In the genomic region with DNA sequence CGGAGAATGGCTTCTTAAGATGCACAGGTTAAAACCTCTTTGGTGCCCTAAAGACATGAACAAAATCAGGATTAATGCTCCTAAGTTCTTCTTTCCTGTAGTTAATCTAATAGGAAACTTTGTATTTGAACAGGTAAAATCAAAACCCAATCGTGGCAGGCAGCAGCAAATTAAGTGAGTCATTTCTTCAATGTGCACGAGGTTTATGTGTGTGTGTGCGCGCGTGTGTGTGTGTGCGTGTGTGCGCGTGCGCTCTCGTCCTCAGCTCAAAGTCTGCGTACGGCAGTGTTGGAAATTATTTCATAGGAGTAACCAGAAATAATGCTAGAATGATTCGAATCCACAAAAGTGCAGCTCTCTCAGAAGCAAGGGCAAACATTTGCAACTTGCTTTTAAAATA, we compare ENCODE assay signal across 9 cellular contexts. TPM values are rescaled to one million over a fixed set of nuclear protein-coding genes. Genes with fewer than 3 reads are reported as not detected.
DNase-seq lines count a peak whose midpoint lies in the region; ATAC-seq and TF ChIP-seq lines count a peak whose summit lies in the region.
"Had no signal": no experiment of that assay in that cellular context is flagged by ENCODE, and none has a peak within 500 bp of the region (broad histone marks: within the 10 kb centered on the region; RNA-seq: fewer than 3 reads in every experiment).

No MANE protein-coding gene starts in this region.

- H3K27ac ChIP-seq in upper lobe of right lung, result no peak overlapping the region

- POLR2A ChIA-PET in T-cell (lab: Charles Lee), result no interaction called here

- DNase-seq in T-helper 1 cell (no peak), T-cell (no peak), head of caudate nucleus (peak in 41 of 42 donors; percentile 17 to 80 (median 59)), upper lobe of right lung (no peak)
- DNase-seq in stimulated activated effector memory CD8-positive, alpha-beta T cell treated with anti-CD3 and anti-CD28 coated beads, Interleukin-12 subunit alpha, Interleukin-12 subunit beta, amount 100 ng/mL, for 72 hours (ENCODE audit: low spot score in 2 of 2), result no peak
- DNase-seq: NCI-H1048 had no signal

- TF ChIP-seq CTCF in upper lobe of right lung (IDR thresholded peaks at IDR 0.05), result no peak

- H3K4me1 Mint-ChIP-seq in T-helper 1 cell treated with Interleukin-12 subunit alpha and Interleukin-12 subunit beta and Interleukin-4 antibody, amounts not matched to agents 30 μg/mL and 1 μg/mL, for 36 hours (ENCODE audit: low read depth), result peaks cover 13% of the 10 kb centered on the region
- H3K4me1 Mint-ChIP-seq in T-cell, result peaks cover 13 to 24% (median 23%) of the 10 kb centered on the region in 3 donors
- H3K4me1 Mint-ChIP-seq in stimulated activated effector memory CD8-positive, alpha-beta T cell treated with anti-CD3 and anti-CD28 coated beads, Interleukin-12 subunit alpha, Interleukin-12 subunit beta, amount 100 ng/mL, for 72 hours, result peaks cover 12% of the 10 kb centered on the region

- H3K4me1 ChIP-seq in upper lobe of right lung, result peaks cover 12% of the 10 kb centered on the region

- intact Hi-C loops in head of caudate nucleus (cut with DNase I) (loop anchor here (10.0 kb wide), 1 partner anchor 64 kb away; the partner anchor contains the start of gene MYO1E), upper lobe of right lung (cut with DNase I) (no loop called here)

- ATAC-seq in T-cell (replicated peaks in 1 of 4) (no peak), HG03097 (IDR thresholded peaks at IDR 0.05; ENCODE audit: low FRiP score, unreplicated experiment) (no peak), GM18502 (IDR thresholded peaks at IDR 0.05; ENCODE audit: poor library complexity, unreplicated experiment) (no peak), upper lobe of right lung (no peak)
- no peak for ATAC-seq in stimulated activated effector memory CD8-positive, alpha-beta T cell treated with anti-CD3 and anti-CD28 coated beads, Interleukin-12 subunit alpha, Interleukin-12 subunit beta, amount 100 ng/mL, for 72 hours

- no peaks in the 10 kb centered on the region for H3K9me3 Mint-ChIP-seq in T-helper 1 cell treated with Interleukin-12 subunit alpha and Interleukin-12 subunit beta and Interleukin-4 antibody, amounts not matched to agents 30 μg/mL and 1 μg/mL, for 36 hours
- no peaks in the 10 kb centered on the region for H3K9me3 Mint-ChIP-seq in T-cell
- H3K9me3 Mint-ChIP-seq in stimulated activated effector memory CD8-positive, alpha-beta T cell treated with anti-CD3 and anti-CD28 coated beads, Interleukin-12 subunit alpha, Interleukin-12 subunit beta, amount 100 ng/mL, for 72 hours, result no peaks in the 10 kb centered on the region

- H3K27ac Mint-ChIP-seq in T-helper 1 cell treated with Interleukin-12 subunit alpha and Interleukin-12 subunit beta and Interleukin-4 antibody, amounts not matched to agents 30 μg/mL and 1 μg/mL, for 36 hours, result no peak overlapping the region
- no peak overlapping the region for H3K27ac Mint-ChIP-seq in T-cell
- no peak overlapping the region for H3K27ac Mint-ChIP-seq in stimulated activated effector memory CD8-positive, alpha-beta T cell treated with anti-CD3 and anti-CD28 coated beads, Interleukin-12 subunit alpha, Interleukin-12 subunit beta, amount 100 ng/mL, for 72 hours

- peaks cover 85% of the 10 kb centered on the region for H3K27me3 Mint-ChIP-seq in T-helper 1 cell treated with Interleukin-12 subunit alpha and Interleukin-12 subunit beta and Interleukin-4 antibody, amounts not matched to agents 30 μg/mL and 1 μg/mL, for 36 hours (ENCODE audit: low read depth)
- peaks cover 40 to 48% of the 10 kb centered on the region in 2 donors for H3K27me3 Mint-ChIP-seq in T-cell

- CTCF ChIA-PET in T-cell (lab: Charles Lee), result no interaction called here

- H3K4me3 Mint-ChIP-seq in T-helper 1 cell treated with Interleukin-12 subunit alpha and Interleukin-12 subunit beta and Interleukin-4 antibody, amounts not matched to agents 30 μg/mL and 1 μg/mL, for 36 hours, result peak overlapping the region; percentile 37
- peak overlapping the region; percentile 66 to 67 (median 67) for H3K4me3 Mint-ChIP-seq in T-cell
- peak overlapping the region; percentile 72 for H3K4me3 Mint-ChIP-seq in stimulated activated effector memory CD8-positive, alpha-beta T cell treated with anti-CD3 and anti-CD28 coated beads, Interleukin-12 subunit alpha, Interleukin-12 subunit beta, amount 100 ng/mL, for 72 hours

- H3K27me3 ChIP-seq in upper lobe of right lung, result peaks cover 7% of the 10 kb centered on the region

- no peaks in the 10 kb centered on the region for H3K36me3 ChIP-seq in upper lobe of right lung

- no peak overlapping the region for H3K4me3 ChIP-seq in upper lobe of right lung

- no peaks in the 10 kb centered on the region for H3K9me3 ChIP-seq in upper lobe of right lung

- H3K36me3 Mint-ChIP-seq in T-helper 1 cell treated with Interleukin-12 subunit alpha and Interleukin-12 subunit beta and Interleukin-4 antibody, amounts not matched to agents 30 μg/mL and 1 μg/mL, for 36 hours (ENCODE audit: low read depth), result no peaks in the 10 kb centered on the region
- no peaks in the 10 kb centered on the region for H3K36me3 Mint-ChIP-seq in T-cell
- H3K36me3 Mint-ChIP-seq in stimulated activated effector memory CD8-positive, alpha-beta T cell treated with anti-CD3 and anti-CD28 coated beads, Interleukin-12 subunit alpha, Interleukin-12 subunit beta, amount 100 ng/mL, for 72 hours, result no peaks in the 10 kb centered on the region

RNA-seq across cellular contexts. Expression of gene FAM81A, which starts 0.9 kb away (rescaled TPM):
- total RNA-seq in T-cell (under 1 TPM in 2 of 5 donors, not detected in 3; 0.37 to 0.39 TPM), upper lobe of right lung (1.3 TPM)

Comparison
In these comparisons a context has a peak if more than half of its experiments do, and no peak if none do; other contexts are left out.
1. DNase-seq: peak in head of caudate nucleus (41 of 42); none in T-helper 1 cell (0 of 5), T-cell (0 of 34), stimulated activated effector memory CD8-positive, alpha-beta T cell treated with anti-CD3 and anti-CD28 coated beads, Interleukin-12 subunit alpha, Interleukin-12 subunit beta, amount 100 ng/mL, for 72 hours (0 of 2) and upper lobe of right lung (single experiment).
2. Peak in every context shown above with its lines, with median percentiles within 50 percentile points of each other: H3K4me3 Mint-ChIP-seq.